20 cellular contexts compared by ENCODE assay signal in the genomic region with DNA sequence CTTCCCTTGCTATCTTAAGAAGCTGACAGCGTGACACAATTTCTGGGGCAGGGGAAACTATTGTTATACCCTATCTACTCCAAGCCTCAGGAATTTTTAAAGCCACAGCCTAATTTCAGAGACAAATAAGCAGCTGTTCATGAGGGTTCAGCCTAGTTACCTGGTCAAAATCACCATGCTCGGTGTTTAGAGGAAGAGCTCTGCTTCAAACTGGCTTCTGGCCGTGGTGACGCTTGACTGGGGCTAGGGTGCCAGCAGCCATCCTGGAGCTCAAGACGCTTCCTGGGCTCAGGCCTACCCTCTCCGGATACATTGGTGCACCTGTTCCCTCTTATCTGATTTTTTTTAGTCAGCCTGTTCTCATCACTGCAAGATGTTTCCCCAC. TPM values are rescaled to one million over a fixed set of nuclear protein-coding genes. Genes with fewer than 3 reads are reported as not detected.
DNase-seq lines count a peak whose midpoint lies in the region; ATAC-seq, FAIRE-seq and TF ChIP-seq lines count a peak whose summit lies in the region.
"Had no signal": no experiment of that assay in that cellular context is flagged by ENCODE, and none has a peak within 500 bp of the region (broad histone marks: within the 10 kb centered on the region; RNA-seq: fewer than 3 reads in every experiment).

No MANE protein-coding gene starts in this region.

- no peaks in the 10 kb centered on the region for H3K79me1 ChIP-seq in H1 (ENCODE audit: low read depth, low read length)

- no peaks in the 10 kb centered on the region for H4K20me1 ChIP-seq in H1 (replicated peaks in 1 of 2; ENCODE audit: control insufficient read depth in 1 of 2, insufficient read depth in 2 of 2, low read length in 2 of 2)
- no peaks in the 10 kb centered on the region for H4K20me1 ChIP-seq in hepatocyte (ENCODE audit: insufficient read depth, poor library complexity, severe bottlenecking)
- H4K20me1 ChIP-seq in smooth muscle cell (ENCODE audit: low read depth), result no peaks in the 10 kb centered on the region
- H4K20me1 ChIP-seq: BLaER1 treated with 17β-estradiol and CSF1 and Interleukin-3, amounts not matched to agents 10 nM and 100 nM had no signal

- H4K91ac ChIP-seq in H1 (replicated peaks; ENCODE audit: insufficient read length, low read length), result peak overlapping the region; percentile 29

- H3F3A ChIP-seq in smooth muscle cell (ENCODE audit: low read depth), result peaks cover 17% of the 10 kb centered on the region

- no peak overlapping the region for H3K18ac ChIP-seq in H1 (ENCODE audit: extremely low read depth, low read length)

- no peak overlapping the region for H3K27ac ChIP-seq in H1 (ENCODE audit: low read depth, low read length)
- H3K27ac ChIP-seq in transverse colon, result peak overlapping the region; percentile 9 to 68 (median 18)
- H3K27ac ChIP-seq in hepatocyte, result no peak overlapping the region
- H3K27ac ChIP-seq in smooth muscle cell (ENCODE audit: low read depth), result no peak overlapping the region
- H3K27ac ChIP-seq: BLaER1 treated with 17β-estradiol and CSF1 and Interleukin-3, amounts not matched to agents 10 nM and 100 nM had no signal

- H3K23ac ChIP-seq in H1 (ENCODE audit: insufficient read length), result no peak overlapping the region

- peak overlapping the region; percentile 52; the same call in 1 of the 2 replicates for H2BK20ac ChIP-seq in H1 (ENCODE audit: low read length)

- H3K9me2 ChIP-seq in hepatocyte (replicated peaks; ENCODE audit: insufficient read depth), result no peaks in the 10 kb centered on the region

- H2AFZ ChIP-seq in H1 (ENCODE audit: low read length) (no peak overlapping the region), hepatocyte (no peak overlapping the region), smooth muscle cell (ENCODE audit: low read depth) (no peak overlapping the region)

- no peak for ATAC-seq in stimulated activated naive CD8-positive, alpha-beta T cell treated with anti-CD3 and anti-CD28 coated beads, Interleukin-15, Interleukin-2, amounts not matched to agents 100 U/mL and 50 U/mL, for 24 hours
- ATAC-seq: K562 had no signal

- H2BK15ac ChIP-seq in H1 (ENCODE audit: low read length), result no peak overlapping the region

- H2BK12ac ChIP-seq in H1 (ENCODE audit: low read depth, low read length), result no peak overlapping the region

- H3K23me2 ChIP-seq in H1 (ENCODE audit: low read depth, low read length), result no peaks in the 10 kb centered on the region

- no peak overlapping the region for H4K5ac ChIP-seq in H1 (ENCODE audit: insufficient read length, low read depth, low read length)

- H3K4me3 ChIP-seq in H1 (ENCODE audit: extremely low read depth in 1 of 4, insufficient read depth in 2 of 4, low read depth in 3 of 4, low read length in 4 of 4) (no peak overlapping the region), transverse colon (no peak overlapping the region), hepatocyte (no peak overlapping the region), smooth muscle cell (no peak overlapping the region)
- H3K4me3 ChIP-seq: BLaER1 treated with 17β-estradiol and CSF1 and Interleukin-3, amounts not matched to agents 10 nM and 100 nM; K562 had no signal

- no peak for FAIRE-seq in H1 (lab: Jason Lieb, UNC)
- FAIRE-seq: GM12892, K562, keratinocyte had no signal

- no peak overlapping the region for H3K4me2 ChIP-seq in H1 (ENCODE audit: insufficient read depth in 1 of 2, low read depth in 2 of 2, low read length in 2 of 2)
- H3K4me2 ChIP-seq in hepatocyte, result no peak overlapping the region
- no peak overlapping the region for H3K4me2 ChIP-seq in smooth muscle cell
- H3K4me2 ChIP-seq: BLaER1 treated with 17β-estradiol and CSF1 and Interleukin-3, amounts not matched to agents 10 nM and 100 nM had no signal

- DNase-seq in NCI-H748 (lab: John Stamatoyannopoulos, UW; ENCODE audit: unreplicated experiment), result peak; percentile 72
- no peak for DNase-seq in NCI-H748 treated with DMSO at 0.1 percent for 48 hours (lab: John Stamatoyannopoulos, UW)
- DNase-seq in NCI-H69 (lab: John Stamatoyannopoulos, UW), result peak; percentile 58
- no peak for DNase-seq in H1 (ENCODE audit: low read depth in 1 of 2, low spot score in 2 of 2)
- no peak for DNase-seq in transverse colon
- DNase-seq in hepatocyte (ENCODE audit: low spot score), result no peak
- DNase-seq in smooth muscle cell (lab: John Stamatoyannopoulos, UW; ENCODE audit: unreplicated experiment), result no peak
- no peak for DNase-seq in stimulated activated naive CD8-positive, alpha-beta T cell treated with anti-CD3 and anti-CD28 coated beads, Interleukin-15, Interleukin-2, amounts not matched to agents 100 U/mL and 50 U/mL, for 24 hours
- DNase-seq: activated CD4-positive, alpha-beta T cell treated with anti-CD3 and anti-CD28 coated beads for 1 hour; foreskin fibroblast; HFFc6; NCI-H1930; nephron progenitor cell; RPMI8226; stimulated activated CD4-positive, alpha-beta T cell treated with anti-CD3 and anti-CD28 coated beads, Interleukin-4, amount 100 ng/mL, for 4 hours had no signal

- H3K36me3 ChIP-seq in H1 (ENCODE audit: control insufficient read depth in 2 of 4, insufficient read depth in 4 of 4, low read length in 3 of 4) (no peaks in the 10 kb centered on the region), transverse colon (no peaks in the 10 kb centered on the region), hepatocyte (replicated peaks; ENCODE audit: insufficient read depth, low read depth) (no peaks in the 10 kb centered on the region), smooth muscle cell (ENCODE audit: low read depth) (no peaks in the 10 kb centered on the region)
- H3K36me3 ChIP-seq: BLaER1 treated with 17β-estradiol and CSF1 and Interleukin-3, amounts not matched to agents 10 nM and 100 nM had no signal

- TF ChIP-seq CTCF in H1 (IDR thresholded peaks at IDR 0.05; ENCODE audit: control extremely low read depth in 1 of 3, insufficient read depth in 1 of 3, low read depth in 1 of 3, low read length in 3 of 3) (no peak), transverse colon (IDR thresholded peaks at IDR 0.05) (no peak), hepatocyte (IDR thresholded peaks at IDR 0.05; ENCODE audit: poor library complexity) (no peak), smooth muscle cell (IDR thresholded peaks at IDR 0.05; ENCODE audit: borderline replicate concordance, insufficient read depth, poor library complexity, severe bottlenecking) (no peak)

- no peak for TF ChIP-seq RAD21 in H1 (IDR thresholded peaks at IDR 0.05 in 1 of 2, conservative IDR thresholded peaks at IDR 0.05 in 1 of 2; ENCODE audit: low read depth in 2 of 2, low read length in 2 of 2)

- H3K4me1 ChIP-seq in H1 (replicated peaks in 1 of 4; ENCODE audit: control insufficient read depth in 3 of 4, insufficient read depth in 4 of 4, low read length in 3 of 4) (peaks cover 0 to 15% (median 0%) of the 10 kb centered on the region in 4 experiments; a peak in 2 of 7 replicates), transverse colon (peaks cover 0 to 17% (median 2%) of the 10 kb centered on the region in 4 donors), hepatocyte (ENCODE audit: insufficient read depth) (peaks cover 12% of the 10 kb centered on the region), smooth muscle cell (ENCODE audit: low read depth) (peaks cover 32% of the 10 kb centered on the region)
- H3K4me1 ChIP-seq: BLaER1 treated with 17β-estradiol and CSF1 and Interleukin-3, amounts not matched to agents 10 nM and 100 nM had no signal

- H2BK120ac ChIP-seq in H1 (replicated peaks; ENCODE audit: low read depth, low read length), result no peak overlapping the region

- H2AK5ac ChIP-seq in H1 (ENCODE audit: low read depth, low read length), result no peak overlapping the region

- CTCF ChIA-PET in H1 (lab: Charles Lee; ENCODE audit: partially characterized antibody), result interaction anchor here (1.0 to 2.2 kb wide), 6 partner anchors 8 to 62 kb away, joined by 3 to 8 read pairs (median 4); no protein-coding TSS in a partner anchor

- no peaks in the 10 kb centered on the region for H3K9me3 ChIP-seq in H1 (ENCODE audit: insufficient read depth in 2 of 2, low read depth in 1 of 2, low read length in 1 of 2)
- no peaks in the 10 kb centered on the region for H3K9me3 ChIP-seq in transverse colon
- no peaks in the 10 kb centered on the region for H3K9me3 ChIP-seq in hepatocyte (ENCODE audit: low read depth)
- H3K9me3 ChIP-seq in smooth muscle cell (replicated peaks; ENCODE audit: low read depth), result no peaks in the 10 kb centered on the region
- H3K9me3 ChIP-seq: BLaER1 treated with 17β-estradiol and CSF1 and Interleukin-3, amounts not matched to agents 10 nM and 100 nM had no signal

- H4K8ac ChIP-seq in H1 (ENCODE audit: extremely low read depth, insufficient read depth, low read length), result no peak overlapping the region

- no peak overlapping the region for H3K56ac ChIP-seq in H1 (replicated peaks; ENCODE audit: insufficient read length, low read depth, low read length)

- H3K79me2 ChIP-seq in H1 (ENCODE audit: control insufficient read depth in 1 of 2, insufficient read depth in 2 of 2, low read length in 2 of 2) (no peaks in the 10 kb centered on the region), hepatocyte (no peaks in the 10 kb centered on the region), smooth muscle cell (ENCODE audit: low read depth) (no peaks in the 10 kb centered on the region)

- POLR2A ChIA-PET in H1 (lab: Charles Lee; ENCODE audit: partially characterized antibody), result interaction anchor here (1.5 kb wide), 1 partner anchor 8 kb away, joined by 3 read pairs; no protein-coding TSS in a partner anchor

- H3K27me3 ChIP-seq in H1 (replicated peaks in 1 of 4; ENCODE audit: control insufficient read depth in 3 of 4, extremely low read depth in 1 of 4, insufficient read depth in 3 of 4, low read length in 3 of 4) (no peaks in the 10 kb centered on the region), transverse colon (no peaks in the 10 kb centered on the region), hepatocyte (no peaks in the 10 kb centered on the region), smooth muscle cell (ENCODE audit: low read depth) (no peaks in the 10 kb centered on the region)
- H3K27me3 ChIP-seq: BLaER1 treated with 17β-estradiol and CSF1 and Interleukin-3, amounts not matched to agents 10 nM and 100 nM had no signal

- intact Hi-C loops in transverse colon (cut with DNase I; ENCODE audit: low total_unique reads), result no loop called here

- H3K4ac ChIP-seq in H1 (replicated peaks; ENCODE audit: insufficient read length, low read depth, low read length), result no peak overlapping the region

- no peak overlapping the region for H2BK5ac ChIP-seq in H1 (ENCODE audit: low read depth, low read length)

- in situ Hi-C loops in transverse colon (cut with MboI; ENCODE audit: low pct_ligation_motif_present in 1 of 4, low pct_unique_long_range_greater_than_20kb in 1 of 4, low sequenced_read_pairs in 3 of 4), result no loop called here

- TF ChIP-seq EP300 in H1 (IDR thresholded peaks at IDR 0.05; ENCODE audit: borderline replicate concordance in 1 of 2, low read depth in 2 of 2, low read length in 2 of 2), result no peak
- no peak for TF ChIP-seq EP300 in transverse colon (IDR thresholded peaks at IDR 0.05; ENCODE audit: low read depth)

- no peak for TF ChIP-seq POLR2A in H1 (IDR thresholded peaks at IDR 0.05; ENCODE audit: control extremely low read depth in 1 of 2, low read depth in 2 of 2, low read length in 2 of 2)
- no peak for TF ChIP-seq POLR2A in transverse colon (IDR thresholded peaks at IDR 0.05)

- H3K14ac ChIP-seq in H1 (ENCODE audit: insufficient read length), result no peak overlapping the region

- WGBS in H1 (ENCODE audit: extremely low coverage in 1 of 2, insufficient coverage in 1 of 2, insufficient read length in 1 of 2, insufficient replicate concordance in 2 of 2, low coverage in 1 of 2, low lambda C conversion rate in 2 of 2, missing lambda C conversion rate in 1 of 2), 2 experiments, result 84% methylated on average over 6 of the region's 6 CpGs; no CpG with 5 or more reads in 1 of the 2 experiments
- WGBS in transverse colon (ENCODE audit: low coverage in 1 of 2), 2 donors, result 87 to 90% methylated on average over 1 to 6 of the region's 6 CpGs
- 74% methylated on average over 6 of the region's 6 CpGs for WGBS in hepatocyte (ENCODE audit: low lambda C conversion rate, missing lambda C conversion rate)
- WGBS in smooth muscle cell (ENCODE audit: low lambda C conversion rate), result 83% methylated on average over 6 of the region's 6 CpGs

- H3K9ac ChIP-seq in H1 (replicated peaks in 1 of 4; ENCODE audit: extremely low read depth in 1 of 4, low read depth in 3 of 4, low read length in 3 of 4) (no peak overlapping the region), smooth muscle cell (ENCODE audit: low read depth) (no peak overlapping the region)
- H3K9ac ChIP-seq: BLaER1 treated with 17β-estradiol and CSF1 and Interleukin-3, amounts not matched to agents 10 nM and 100 nM had no signal

RNA-seq across cellular contexts. Expression of a gene that starts 41.7 kb away (rescaled TPM):
- 4.6 and 4.7 TPM in 2 replicates for total RNA-seq in H1 (2021; fragmentation: NEBNext Ultra II Directional; extraction: Animal tissue kit (Norgen Biotek cat#: 25700))
- polyA plus RNA-seq in H1 (2011; rRNA removed) (4.4 and 5.0 TPM in 2 replicates), hepatocyte (375 and 534 TPM in 2 replicates), smooth muscle cell (30.6 and 33.5 TPM in 2 replicates)
- 4.4 TPM for polyA plus RNA-seq in H1 (2011; cell fraction: cytosol; rRNA removed)
- polyA plus RNA-seq in H1 (2011; cell fraction: nucleus; rRNA removed), result 4.7 TPM
- polyA plus RNA-seq in H1 (2012, experiment 1 of 2), result 2.8 to 4.4 TPM (median 3.2 TPM) in 4 replicates
- 2.7 TPM for polyA plus RNA-seq in H1 (2012, experiment 2 of 2)
- 2.7 TPM for polyA plus RNA-seq in H1 (2013, experiment 1 of 2)
- 3.5 TPM for polyA plus RNA-seq in H1 (2013, experiment 2 of 2)
- polyA minus RNA-seq in H1 (2011; rRNA and poly(A)+ RNA removed), result 2.4 and 2.5 TPM in 2 replicates
- polyA minus RNA-seq in H1 (2011; cell fraction: cytosol; rRNA and poly(A)+ RNA removed), result 2.6 TPM
- 3.4 TPM for polyA minus RNA-seq in H1 (2011; cell fraction: nucleus; rRNA and poly(A)+ RNA removed)
- total RNA-seq in transverse colon (10 to 100 TPM in 1 of 4 donors, 1 to 10 TPM in 2, under 1 TPM in 1; 0.37 to 11.9 (median 2.9) TPM), hepatocyte (72.9 and 118 TPM in 2 replicates), smooth muscle cell (11.2 and 12.4 TPM in 2 replicates)
- total RNA-seq: K562, pulmonary artery endothelial cell had no signal

Comparison
In these comparisons a context has a peak if more than half of its experiments do, and no peak if none do; other contexts are left out.
1. DNase-seq: peak in NCI-H748 (single experiment) and NCI-H69 (single experiment); none in NCI-H748 treated with DMSO at 0.1 percent for 48 hours (single experiment), H1 (0 of 2), transverse colon (single experiment), hepatocyte (single experiment), smooth muscle cell (single experiment) and stimulated activated naive CD8-positive, alpha-beta T cell treated with anti-CD3 and anti-CD28 coated beads, Interleukin-15, Interleukin-2, amounts not matched to agents 100 U/mL and 50 U/mL, for 24 hours (single experiment).
2. H3K27ac ChIP-seq: peak in transverse colon (4 of 4); none in H1 (single experiment), hepatocyte (single experiment) and smooth muscle cell (single experiment).